Comparison of ENCODE assay signal across 1 cellular context in the genomic region with DNA sequence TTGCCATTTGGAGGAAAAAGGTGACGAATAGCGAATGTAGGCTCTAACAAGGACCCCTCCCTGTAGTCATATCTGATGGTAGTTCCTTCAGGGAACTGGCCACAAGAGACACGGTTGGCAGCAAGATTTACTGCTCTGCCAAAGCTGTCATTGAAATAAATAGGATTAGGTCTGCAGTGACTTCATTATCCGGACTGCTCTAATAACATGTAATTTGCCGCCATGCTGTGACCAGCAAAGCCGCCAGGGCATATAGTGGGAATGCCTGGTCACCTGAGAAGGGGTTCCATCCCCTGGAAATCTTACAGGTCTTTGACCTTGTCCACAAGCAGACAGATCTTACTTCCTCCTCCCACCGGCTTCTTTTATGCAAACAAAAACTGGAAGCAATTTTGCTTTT.
A peak's percentile ranks its signal among the peaks of the same experiment; 100 is the strongest.
TF ChIP-seq lines count a peak whose summit lies in the region.

No MANE protein-coding gene starts in this region.

TF ChIP-seq in HepG2, 621 proteins besides CTCF, POLR2A, EP300 and RAD21:
- TF ChIP-seq ZNF207 (IDR thresholded peaks at IDR 0.05; ENCODE audit: borderline replicate concordance) (no peak), MED1 (CRISPR knock-in tag; IDR thresholded peaks at IDR 0.05) (0 out of 2 replicates have a peak, but pooled peaks have one; percentile 26), RARA (CRISPR knock-in tag; IDR thresholded peaks at IDR 0.05) (peak; percentile 22; the same call in 1 of the 2 replicates), ELF3 (CRISPR knock-in tag; IDR thresholded peaks at IDR 0.05) (peak; percentile 32; the same call in 1 of the 2 replicates), GATAD2A (CRISPR knock-in tag; IDR thresholded peaks at IDR 0.05) (no peak), RFX3 (CRISPR knock-in tag; IDR thresholded peaks at IDR 0.05) (no peak), ZNF335 (CRISPR knock-in tag; IDR thresholded peaks at IDR 0.05) (peak; percentile 50; the same call in 1 of the 2 replicates)
- TF ChIP-seq, protein P1, sequence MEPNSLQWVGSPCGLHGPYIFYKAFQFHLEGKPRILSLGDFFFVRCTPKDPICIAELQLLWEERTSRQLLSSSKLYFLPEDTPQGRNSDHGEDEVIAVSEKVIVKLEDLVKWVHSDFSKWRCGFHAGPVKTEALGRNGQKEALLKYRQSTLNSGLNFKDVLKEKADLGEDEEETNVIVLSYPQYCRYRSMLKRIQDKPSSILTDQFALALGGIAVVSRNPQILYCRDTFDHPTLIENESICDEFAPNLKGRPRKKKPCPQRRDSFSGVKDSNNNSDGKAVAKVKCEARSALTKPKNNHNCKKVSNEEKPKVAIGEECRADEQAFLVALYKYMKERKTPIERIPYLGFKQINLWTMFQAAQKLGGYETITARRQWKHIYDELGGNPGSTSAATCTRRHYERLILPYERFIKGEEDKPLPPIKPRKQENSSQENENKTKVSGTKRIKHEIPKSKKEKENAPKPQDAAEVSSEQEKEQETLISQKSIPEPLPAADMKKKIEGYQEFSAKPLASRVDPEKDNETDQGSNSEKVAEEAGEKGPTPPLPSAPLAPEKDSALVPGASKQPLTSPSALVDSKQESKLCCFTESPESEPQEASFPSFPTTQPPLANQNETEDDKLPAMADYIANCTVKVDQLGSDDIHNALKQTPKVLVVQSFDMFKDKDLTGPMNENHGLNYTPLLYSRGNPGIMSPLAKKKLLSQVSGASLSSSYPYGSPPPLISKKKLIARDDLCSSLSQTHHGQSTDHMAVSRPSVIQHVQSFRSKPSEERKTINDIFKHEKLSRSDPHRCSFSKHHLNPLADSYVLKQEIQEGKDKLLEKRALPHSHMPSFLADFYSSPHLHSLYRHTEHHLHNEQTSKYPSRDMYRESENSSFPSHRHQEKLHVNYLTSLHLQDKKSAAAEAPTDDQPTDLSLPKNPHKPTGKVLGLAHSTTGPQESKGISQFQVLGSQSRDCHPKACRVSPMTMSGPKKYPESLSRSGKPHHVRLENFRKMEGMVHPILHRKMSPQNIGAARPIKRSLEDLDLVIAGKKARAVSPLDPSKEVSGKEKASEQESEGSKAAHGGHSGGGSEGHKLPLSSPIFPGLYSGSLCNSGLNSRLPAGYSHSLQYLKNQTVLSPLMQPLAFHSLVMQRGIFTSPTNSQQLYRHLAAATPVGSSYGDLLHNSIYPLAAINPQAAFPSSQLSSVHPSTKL (CRISPR knock-in tag; IDR thresholded peaks at IDR 0.05), result peak; percentile 44; the same call in 1 of the 2 replicates
